Comparison of ENCODE assay signal across 8 cellular contexts in the genomic region with DNA sequence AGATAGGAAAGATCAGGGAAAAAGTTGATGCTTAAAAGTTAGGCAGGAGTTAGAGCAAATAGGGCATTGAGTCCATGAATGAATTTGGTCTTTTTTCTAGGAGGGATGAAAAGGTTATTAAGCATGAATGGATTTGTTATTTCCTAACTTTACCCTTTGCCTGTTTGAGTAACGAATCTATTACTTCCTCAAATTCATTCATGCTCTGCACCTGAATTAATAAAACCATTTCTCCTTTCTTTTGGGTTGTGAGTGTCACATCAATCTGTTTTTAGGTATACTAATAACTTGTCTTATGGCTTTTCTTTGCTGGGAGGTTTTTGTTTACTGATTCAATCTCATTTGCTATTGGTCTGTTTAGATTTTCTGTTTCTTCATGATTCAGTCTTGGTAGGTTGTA.
"Had no signal": no experiment of that assay in that cellular context is flagged by ENCODE, and none has a peak within 500 bp of the region (broad histone marks: within the 10 kb centered on the region; RNA-seq: fewer than 3 reads in every experiment).

No MANE protein-coding gene starts in this region.

- H3K27ac ChIP-seq: HL-60 had no signal

- H3K27me3 Mint-ChIP-seq: IgD-negative memory B cell had no signal

- H3K36me3 ChIP-seq: HAP-1 had no signal

- H3K4me3 Mint-ChIP-seq: HFFc6, IgD-negative memory B cell had no signal

- ATAC-seq: HCT116, HepG2 had no signal

- H3K27ac Mint-ChIP-seq: HFFc6, IgD-negative memory B cell had no signal

- H3K4me1 Mint-ChIP-seq: IgD-negative memory B cell had no signal

- H3K4me1 ChIP-seq: HAP-1 had no signal

- DNase-seq: GOT3, H7, HFFc6 had no signal

- H3K4me3 ChIP-seq: HAP-1 had no signal

- H3K36me3 Mint-ChIP-seq: IgD-negative memory B cell had no signal

- H3K9me3 ChIP-seq: HAP-1 had no signal
